Comparison of ENCODE assay signal across 22 cellular contexts in genomic region chr1:105172803-105173202, GRCh38.
DNase-seq lines count a peak whose midpoint lies in the region; ATAC-seq and TF ChIP-seq lines count a peak whose summit lies in the region.
"Had no signal": no experiment of that assay in that cellular context is flagged by ENCODE, and none has a peak within 500 bp of the region (broad histone marks: within the 10 kb centered on the region; RNA-seq: fewer than 3 reads in every experiment).

No MANE protein-coding gene starts in this region.

- no peaks in the 10 kb centered on the region for H3K9me3 ChIP-seq in neural progenitor cell (ENCODE audit: low read depth)
- H3K9me3 ChIP-seq: testis had no signal

- H3K9me3 Mint-ChIP-seq in neural progenitor cell = no peaks in the 10 kb centered on the region
- H3K9me3 Mint-ChIP-seq: dendritic cell treated with granulocyte-macrophage colony-stimulating factor and Interleukin-4, amounts not matched to agents 40 ng/mL and 50 ng/mL, for 4 days had no signal

- no peak overlapping the region for H2AFZ ChIP-seq in neural progenitor cell (replicated peaks)

- TF ChIP-seq CTCF in neural progenitor cell (IDR thresholded peaks at IDR 0.05) = no peak

- H3K79me2 ChIP-seq in neural progenitor cell (ENCODE audit: low read depth) = no peaks in the 10 kb centered on the region

- no peak overlapping the region for H3K4me3 Mint-ChIP-seq in neural progenitor cell
- H3K4me3 Mint-ChIP-seq: activated CD8-positive, alpha-beta memory T cell treated with anti-CD3 and anti-CD28 coated beads, Interleukin-2, amount 10 ng/mL, durations not matched to agents 7 days and 5 days; dendritic cell treated with granulocyte-macrophage colony-stimulating factor and Interleukin-4, amounts not matched to agents 40 ng/mL and 50 ng/mL, for 4 days; HFFc6 had no signal

- DNase-seq in NCI-H1092 (lab: John Stamatoyannopoulos, UW) (peak; percentile 42), NCI-H1694 treated with DMSO at 0.1 percent for 48 hours (lab: John Stamatoyannopoulos, UW) (peak; percentile 47), NCI-H748 treated with DMSO at 0.1 percent for 48 hours (lab: John Stamatoyannopoulos, UW) (peak; percentile 89), neural progenitor cell (ENCODE audit: low spot score) (peak; percentile 38), AG20443 (ENCODE audit: low spot score) (no peak), NCI-H82 treated with DMSO at 0.1 percent for 48 hours (lab: John Stamatoyannopoulos, UW; ENCODE audit: unreplicated experiment) (no peak)
- DNase-seq: activated CD4-positive, alpha-beta T cell treated with anti-CD3 and anti-CD28 coated beads for 48 hours; activated CD8-positive, alpha-beta memory T cell treated with anti-CD3 and anti-CD28 coated beads, Interleukin-2, amount 10 ng/mL, durations not matched to agents 7 days and 5 days; aorta; caudate nucleus; DND-41; HFFc6; mammary epithelial cell; NCI-H226; nucleus accumbens; Right ventricle myocardium superior; stimulated activated naive CD4-positive, alpha-beta T cell; T-helper 1 cell; testis had no signal

- H3K27ac ChIP-seq in neural progenitor cell = no peak overlapping the region
- H3K27ac ChIP-seq: testis had no signal

- no peaks in the 10 kb centered on the region for H3K36me3 Mint-ChIP-seq in neural progenitor cell
- H3K36me3 Mint-ChIP-seq: activated CD8-positive, alpha-beta memory T cell treated with anti-CD3 and anti-CD28 coated beads, Interleukin-2, amount 10 ng/mL, durations not matched to agents 7 days and 5 days; activated naive CD4-positive, alpha-beta T cell treated with anti-CD3 and anti-CD28 coated beads, Interleukin-2, amount 50 U/mL, for 72 hours had no signal

- H3K27me3 ChIP-seq in neural progenitor cell = no peaks in the 10 kb centered on the region
- H3K27me3 ChIP-seq: testis had no signal

- ATAC-seq in GM19324 (IDR thresholded peaks at IDR 0.05; ENCODE audit: low FRiP score, unreplicated experiment) = no peak
- ATAC-seq: activated CD8-positive, alpha-beta memory T cell treated with anti-CD3 and anti-CD28 coated beads, Interleukin-2, amount 10 ng/mL, durations not matched to agents 7 days and 5 days; activated naive CD4-positive, alpha-beta T cell treated with anti-CD3 and anti-CD28 coated beads, Interleukin-2, amount 50 U/mL, for 72 hours had no signal

- no peaks in the 10 kb centered on the region for H3K4me1 ChIP-seq in neural progenitor cell
- H3K4me1 ChIP-seq: testis had no signal

- no peak overlapping the region for H3K4me2 ChIP-seq in neural progenitor cell

- no peaks in the 10 kb centered on the region for H4K20me1 ChIP-seq in neural progenitor cell (ENCODE audit: low read depth)

- no peaks in the 10 kb centered on the region for H3K36me3 ChIP-seq in neural progenitor cell

- peak overlapping the region; percentile 3 for H3K27ac Mint-ChIP-seq in neural progenitor cell
- H3K27ac Mint-ChIP-seq: activated CD8-positive, alpha-beta memory T cell treated with anti-CD3 and anti-CD28 coated beads, Interleukin-2, amount 10 ng/mL, durations not matched to agents 7 days and 5 days; activated naive CD4-positive, alpha-beta T cell treated with anti-CD3 and anti-CD28 coated beads, Interleukin-2, amount 50 U/mL, for 72 hours; dendritic cell treated with granulocyte-macrophage colony-stimulating factor and Interleukin-4, amounts not matched to agents 40 ng/mL and 50 ng/mL, for 4 days; HFFc6 had no signal

- no peaks in the 10 kb centered on the region for H3F3A ChIP-seq in neural progenitor cell (ENCODE audit: low read depth)

- no peaks in the 10 kb centered on the region for H3K27me3 Mint-ChIP-seq in neural progenitor cell (ENCODE audit: insufficient read depth, low read depth)
- H3K27me3 Mint-ChIP-seq: activated CD8-positive, alpha-beta memory T cell treated with anti-CD3 and anti-CD28 coated beads, Interleukin-2, amount 10 ng/mL, durations not matched to agents 7 days and 5 days; dendritic cell treated with granulocyte-macrophage colony-stimulating factor and Interleukin-4, amounts not matched to agents 40 ng/mL and 50 ng/mL, for 4 days had no signal

- H3K9ac ChIP-seq in neural progenitor cell = no peak overlapping the region

- H3K4me3 ChIP-seq in neural progenitor cell = no peak overlapping the region
- H3K4me3 ChIP-seq: testis had no signal

- peaks cover 9% of the 10 kb centered on the region for H3K4me1 Mint-ChIP-seq in neural progenitor cell
- H3K4me1 Mint-ChIP-seq: activated CD8-positive, alpha-beta memory T cell treated with anti-CD3 and anti-CD28 coated beads, Interleukin-2, amount 10 ng/mL, durations not matched to agents 7 days and 5 days had no signal

Comparison
In these comparisons a context has a peak if more than half of its experiments do, and no peak if none do; other contexts are left out.
1. DNase-seq: peak in NCI-H1092 (single experiment), NCI-H1694 treated with DMSO at 0.1 percent for 48 hours (single experiment), NCI-H748 treated with DMSO at 0.1 percent for 48 hours (single experiment) and neural progenitor cell (single experiment); none in AG20443 (single experiment) and NCI-H82 treated with DMSO at 0.1 percent for 48 hours (single experiment).